ENCODE assay signal across 14 cellular contexts in the genomic region with DNA sequence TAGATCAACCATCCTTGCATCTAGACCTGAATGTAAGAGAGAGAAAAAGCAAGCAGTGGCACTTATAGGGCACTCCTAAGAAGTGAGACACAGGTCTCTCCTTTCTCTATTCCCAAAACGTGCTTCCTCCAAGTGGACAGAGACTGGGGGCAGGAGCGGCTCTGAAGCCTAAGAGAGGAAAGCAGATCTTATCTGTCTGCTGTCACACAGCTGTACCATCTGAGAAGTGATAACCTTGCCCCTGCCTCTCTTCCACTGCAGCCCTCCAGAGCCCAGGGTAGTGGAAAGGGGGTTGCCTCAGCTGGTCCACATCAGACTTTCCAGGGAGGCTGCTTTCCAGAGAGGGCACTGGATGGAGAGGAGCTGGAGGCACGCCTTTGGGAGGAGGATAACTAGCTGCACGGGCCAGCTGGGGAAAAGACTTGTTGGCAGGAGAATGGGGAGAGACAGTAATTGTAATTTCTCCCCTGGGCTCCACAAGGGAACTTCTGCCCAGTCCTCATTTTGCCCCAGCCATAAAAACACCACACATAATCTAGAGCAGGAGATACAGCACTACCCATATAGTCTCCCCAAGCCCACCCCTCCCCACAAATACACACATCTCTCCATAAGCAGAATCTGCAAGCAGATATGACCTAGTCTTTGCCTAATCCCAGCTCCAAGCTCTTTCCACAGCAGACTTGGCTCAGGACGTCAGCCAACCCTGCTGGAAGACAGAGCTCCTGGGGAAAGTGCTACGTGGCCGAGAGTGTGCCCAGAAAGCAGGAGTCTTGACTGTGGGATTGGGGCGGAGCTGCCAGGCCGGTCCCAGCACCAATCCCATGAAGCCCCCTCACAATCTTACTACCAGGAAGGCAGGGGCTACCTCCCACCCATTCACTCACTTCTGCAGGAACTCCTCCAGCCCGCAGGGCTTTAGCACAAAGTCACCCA. TPM values are rescaled to one million over a fixed set of nuclear protein-coding genes. Genes with fewer than 3 reads are reported as not detected.
DNase-seq lines count a peak whose midpoint lies in the region; ATAC-seq, FAIRE-seq and TF ChIP-seq lines count a peak whose summit lies in the region.
"Had no signal": no experiment of that assay in that cellular context is flagged by ENCODE, and none has a peak within 500 bp of the region (broad histone marks: within the 10 kb centered on the region; RNA-seq: fewer than 3 reads in every experiment).

No MANE protein-coding gene starts in this region.

- no peak overlapping the region for H3K27ac ChIP-seq in endothelial cell of umbilical vein (ENCODE audit: insufficient read depth, low read depth, low read length)
- no peak overlapping the region for H3K27ac ChIP-seq in brain microvascular endothelial cell
- H3K27ac ChIP-seq in WERI-Rb-1 = no peak overlapping the region
- H3K27ac ChIP-seq: C4-2B, SK-N-MC had no signal

- no TSS peak for BruUV-seq in endothelial cell of umbilical vein (replicated peaks; lab: Mats Ljungman, UMichigan)

- H3K27me3 Mint-ChIP-seq in stimulated activated naive CD8-positive, alpha-beta T cell treated with anti-CD3 and anti-CD28 coated beads, Interleukin-15, Interleukin-2, amounts not matched to agents 100 ng/mL and 50 ng/mL, for 24 hours = no peaks in the 10 kb centered on the region
- peaks cover 8% of the 10 kb centered on the region for H3K27me3 Mint-ChIP-seq in nephron (ENCODE audit: low read depth)

- H3K4me3 Mint-ChIP-seq in stimulated activated naive CD8-positive, alpha-beta T cell treated with anti-CD3 and anti-CD28 coated beads, Interleukin-15, Interleukin-2, amounts not matched to agents 100 ng/mL and 50 ng/mL, for 24 hours = no peak overlapping the region
- no peak overlapping the region for H3K4me3 Mint-ChIP-seq in nephron

- peaks cover 43% of the 10 kb centered on the region for H3K36me3 Mint-ChIP-seq in stimulated activated naive CD8-positive, alpha-beta T cell treated with anti-CD3 and anti-CD28 coated beads, Interleukin-15, Interleukin-2, amounts not matched to agents 100 ng/mL and 50 ng/mL, for 24 hours (ENCODE audit: low read depth)
- peaks cover 58% of the 10 kb centered on the region for H3K36me3 Mint-ChIP-seq in nephron (ENCODE audit: low read depth)

- FAIRE-seq in endothelial cell of umbilical vein (lab: Jason Lieb, UNC) = peak; percentile 42

- no peak overlapping the region for H3K9ac ChIP-seq in endothelial cell of umbilical vein (replicated peaks; ENCODE audit: extremely low read depth, insufficient read depth, low read length)

- CTCF ChIA-PET in endothelial cell of umbilical vein (lab: Charles Lee) = interaction anchor here (0.6 to 9.2 kb wide), 8 partner anchors 11 to 40 kb away, joined by 3 to 94 read pairs (median 4); partner anchors contain the start of gene PIK3C2B

- H3K4me3 ChIP-seq in endothelial cell of umbilical vein (replicated peaks in 1 of 3; ENCODE audit: insufficient read depth in 1 of 3, low read depth in 1 of 3, low read length in 3 of 3) (no peak overlapping the region), brain microvascular endothelial cell (ENCODE audit: low read depth, low read length) (no peak overlapping the region), WERI-Rb-1 (ENCODE audit: low read depth, low read length) (no peak overlapping the region)
- H3K4me3 ChIP-seq: SK-N-MC had no signal

- no peaks in the 10 kb centered on the region for H3K9me3 Mint-ChIP-seq in stimulated activated naive CD8-positive, alpha-beta T cell treated with anti-CD3 and anti-CD28 coated beads, Interleukin-15, Interleukin-2, amounts not matched to agents 100 ng/mL and 50 ng/mL, for 24 hours
- no peaks in the 10 kb centered on the region for H3K9me3 Mint-ChIP-seq in nephron

- intact Hi-C loops in endothelial cell of umbilical vein (cut with micrococcal nuclease) = no loop called here

- dilution Hi-C loops in endothelial cell of umbilical vein (cut with MboI; ENCODE audit: extremely low pct_ligation_motif_present, low sequenced_read_pairs) = no loop called here

- H3K79me2 ChIP-seq in endothelial cell of umbilical vein (ENCODE audit: control insufficient read depth, insufficient read depth, low read length) = no peaks in the 10 kb centered on the region

- peaks cover 75% of the 10 kb centered on the region for H3K4me1 Mint-ChIP-seq in stimulated activated naive CD8-positive, alpha-beta T cell treated with anti-CD3 and anti-CD28 coated beads, Interleukin-15, Interleukin-2, amounts not matched to agents 100 ng/mL and 50 ng/mL, for 24 hours (ENCODE audit: low read depth)
- peaks cover 70% of the 10 kb centered on the region for H3K4me1 Mint-ChIP-seq in nephron

- in situ Hi-C loops in brain microvascular endothelial cell (cut with HindIII; ENCODE audit: low pct_ligation_motif_present, low sequenced_read_pairs) = no loop called here

- no peak for TF ChIP-seq POLR2A in endothelial cell of umbilical vein (IDR thresholded peaks at IDR 0.05; ENCODE audit: low read depth, low read length)

- H3K9me1 ChIP-seq in endothelial cell of umbilical vein (replicated peaks; ENCODE audit: control insufficient read depth, extremely low read depth, insufficient read depth, low read length) = no peaks in the 10 kb centered on the region

- ATAC-seq in stimulated activated naive CD8-positive, alpha-beta T cell treated with anti-CD3 and anti-CD28 coated beads, Interleukin-15, Interleukin-2, amounts not matched to agents 100 U/mL and 50 U/mL, for 24 hours = no peak

- H2AFZ ChIP-seq in endothelial cell of umbilical vein (ENCODE audit: low read depth, low read length) = no peak overlapping the region

- H3K27me3 ChIP-seq in endothelial cell of umbilical vein (ENCODE audit: control insufficient read depth in 2 of 2, insufficient read depth in 2 of 2, low read length in 2 of 2) (no peaks in the 10 kb centered on the region), brain microvascular endothelial cell (replicated peaks) (no peaks in the 10 kb centered on the region), WERI-Rb-1 (ENCODE audit: insufficient read depth, low read depth, severe bottlenecking) (no peaks in the 10 kb centered on the region)

- peak overlapping the region; percentile 87 for H3K27ac Mint-ChIP-seq in stimulated activated naive CD8-positive, alpha-beta T cell treated with anti-CD3 and anti-CD28 coated beads, Interleukin-15, Interleukin-2, amounts not matched to agents 100 ng/mL and 50 ng/mL, for 24 hours
- peak overlapping the region in 2 of 3 experiments; percentile 13 to 63 for H3K27ac Mint-ChIP-seq in nephron

- no peaks in the 10 kb centered on the region for H4K20me1 ChIP-seq in endothelial cell of umbilical vein (replicated peaks; ENCODE audit: control insufficient read depth, extremely low read depth, insufficient read depth, low read length)

- TF ChIP-seq CTCF in endothelial cell of umbilical vein (IDR thresholded peaks at IDR 0.05; ENCODE audit: extremely low read depth in 1 of 2, insufficient read depth in 1 of 2, low read depth in 1 of 2, low read length in 2 of 2) (no peak), nephron (IDR thresholded peaks at IDR 0.05; ENCODE audit: unreplicated experiment in 3 of 3) (no peak), brain microvascular endothelial cell (IDR thresholded peaks at IDR 0.05; ENCODE audit: low read depth, low read length, missing control alignments) (no peak), WERI-Rb-1 (IDR thresholded peaks at IDR 0.05; ENCODE audit: low read depth, low read length) (no peak)

- no peak for DNase-seq in stimulated activated naive CD8-positive, alpha-beta T cell treated with anti-CD3 and anti-CD28 coated beads, Interleukin-15, Interleukin-2, amounts not matched to agents 100 U/mL and 50 U/mL, for 24 hours
- DNase-seq in endothelial cell of umbilical vein (ENCODE audit: low read depth, low spot score) = peak; percentile 40
- DNase-seq in brain microvascular endothelial cell = no peak
- no peak for DNase-seq in SKM-1 (lab: John Stamatoyannopoulos, UW; ENCODE audit: unreplicated experiment)
- no peak for DNase-seq in NOMO-1 treated with DMSO at 0.1 percent for 48 hours (lab: John Stamatoyannopoulos, UW; ENCODE audit: unreplicated experiment)
- DNase-seq in WERI-Rb-1 = no peak
- DNase-seq: central memory CD4-positive, alpha-beta T cell; foreskin fibroblast; HCEC 1CT; NCI-H524 had no signal

- H3K36me3 ChIP-seq in endothelial cell of umbilical vein (ENCODE audit: control insufficient read depth in 2 of 2, extremely low read depth in 1 of 2, insufficient read depth in 2 of 2, low read length in 2 of 2) = peaks cover 0 to 19% of the 10 kb centered on the region in 2 experiments
- no peaks in the 10 kb centered on the region for H3K36me3 ChIP-seq in brain microvascular endothelial cell (replicated peaks)
- no peaks in the 10 kb centered on the region for H3K36me3 ChIP-seq in WERI-Rb-1

- no peaks in the 10 kb centered on the region for H3K9me3 ChIP-seq in endothelial cell of umbilical vein (replicated peaks; ENCODE audit: control insufficient read depth, insufficient read depth, low read length)
- H3K9me3 ChIP-seq in WERI-Rb-1 (ENCODE audit: severe bottlenecking) = no peaks in the 10 kb centered on the region

- H3K4me2 ChIP-seq in endothelial cell of umbilical vein (ENCODE audit: insufficient read depth, low read length) = peak overlapping the region; percentile 16

- POLR2A ChIA-PET in endothelial cell of umbilical vein (lab: Charles Lee) = no interaction called here

- H3K4me1 ChIP-seq in endothelial cell of umbilical vein (ENCODE audit: control insufficient read depth, extremely low read depth, insufficient read depth, low read length) = peaks cover 73% of the 10 kb centered on the region

RNA-seq across cellular contexts. Expression of gene PIK3C2B, which starts 31.2 kb away (rescaled TPM):
- 41.8 and 49.0 TPM in 2 replicates for total RNA-seq in endothelial cell of umbilical vein
- polyA plus RNA-seq in endothelial cell of umbilical vein = 33.7 and 36.3 TPM in 2 replicates
- 19.6 and 22.7 TPM in 2 replicates for polyA plus RNA-seq in endothelial cell of umbilical vein (2011; cell fraction: cytosol; rRNA removed)
- polyA plus RNA-seq in endothelial cell of umbilical vein (2011; cell fraction: nucleus; rRNA removed) = 66.4 and 67.8 TPM in 2 replicates
- 4.7 and 8.1 TPM in 2 replicates for polyA plus RNA-seq in endothelial cell of umbilical vein (2012)
- 87.9 and 88.7 TPM in 2 replicates for polyA minus RNA-seq in endothelial cell of umbilical vein
- polyA minus RNA-seq in endothelial cell of umbilical vein (2011; cell fraction: cytosol; rRNA and poly(A)+ RNA removed) = 55.5 TPM
- polyA minus RNA-seq in endothelial cell of umbilical vein (2011; cell fraction: nucleus; rRNA and poly(A)+ RNA removed) = 89.1 and 98.8 TPM in 2 replicates

RNA-seq across cellular contexts. Expression of gene PPP1R15B, which starts 51.8 kb away (rescaled TPM):
- total RNA-seq in endothelial cell of umbilical vein = 39.8 and 41.7 TPM in 2 replicates
- 15.4 and 16.8 TPM in 2 replicates for polyA plus RNA-seq in endothelial cell of umbilical vein
- 17.9 and 19.4 TPM in 2 replicates for polyA plus RNA-seq in endothelial cell of umbilical vein (2011; cell fraction: cytosol; rRNA removed)
- 19.4 and 23.4 TPM in 2 replicates for polyA plus RNA-seq in endothelial cell of umbilical vein (2011; cell fraction: nucleus; rRNA removed)
- polyA plus RNA-seq in endothelial cell of umbilical vein (2012) = 13.3 and 19.0 TPM in 2 replicates
- 38.0 and 39.1 TPM in 2 replicates for polyA minus RNA-seq in endothelial cell of umbilical vein
- 107 TPM for polyA minus RNA-seq in endothelial cell of umbilical vein (2011; cell fraction: cytosol; rRNA and poly(A)+ RNA removed)
- 47.6 and 55.9 TPM in 2 replicates for polyA minus RNA-seq in endothelial cell of umbilical vein (2011; cell fraction: nucleus; rRNA and poly(A)+ RNA removed)

RNA-seq across cellular contexts. Expression of gene MDM4, which starts 52.8 kb away (rescaled TPM):
- total RNA-seq in endothelial cell of umbilical vein = 49.6 and 67.0 TPM in 2 replicates
- 10.4 and 11.7 TPM in 2 replicates for polyA plus RNA-seq in endothelial cell of umbilical vein
- polyA plus RNA-seq in endothelial cell of umbilical vein (2011; cell fraction: cytosol; rRNA removed) = 3.3 and 5.0 TPM in 2 replicates
- 69.0 and 78.9 TPM in 2 replicates for polyA plus RNA-seq in endothelial cell of umbilical vein (2011; cell fraction: nucleus; rRNA removed)
- 6.3 and 8.8 TPM in 2 replicates for polyA plus RNA-seq in endothelial cell of umbilical vein (2012)
- polyA minus RNA-seq in endothelial cell of umbilical vein = 76.0 and 107 TPM in 2 replicates
- 10.9 TPM for polyA minus RNA-seq in endothelial cell of umbilical vein (2011; cell fraction: cytosol; rRNA and poly(A)+ RNA removed)
- 155 and 217 TPM in 2 replicates for polyA minus RNA-seq in endothelial cell of umbilical vein (2011; cell fraction: nucleus; rRNA and poly(A)+ RNA removed)
